23 cellular contexts compared by ENCODE assay signal in the genomic region with DNA sequence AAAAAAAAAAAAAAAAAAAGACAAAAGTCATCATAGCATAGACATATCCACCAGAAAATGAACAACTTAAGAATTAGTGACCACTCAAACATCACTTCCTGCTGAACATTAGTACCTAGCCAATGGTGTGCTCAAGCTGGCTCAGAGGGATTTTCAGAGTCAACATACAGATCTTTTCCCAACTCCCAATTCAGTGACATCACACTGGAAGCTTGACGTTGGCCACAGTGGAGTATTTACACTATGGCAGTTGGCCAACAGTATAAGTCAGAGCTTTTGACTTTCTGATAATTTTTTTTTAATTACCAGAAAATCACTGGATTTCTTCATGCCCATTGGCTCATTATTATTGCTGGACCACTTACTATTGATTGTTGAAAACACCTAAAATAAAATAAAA.
DNase-seq lines count a peak whose midpoint lies in the region; ATAC-seq, FAIRE-seq and TF ChIP-seq lines count a peak whose summit lies in the region.
"Had no signal": no experiment of that assay in that cellular context is flagged by ENCODE, and none has a peak within 500 bp of the region (broad histone marks: within the 10 kb centered on the region; RNA-seq: fewer than 3 reads in every experiment).

No MANE protein-coding gene starts in this region.

- intact Hi-C loops in left lung (cut with DNase I) (no loop called here), kidney (cut with DNase I) (no loop called here)

- H3K4me3 ChIP-seq in bronchial epithelial cell (ENCODE audit: low read depth, low read length) (no peak overlapping the region), left lung (no peak overlapping the region), kidney (ENCODE audit: low read length in 2 of 2) (no peak overlapping the region)
- H3K4me3 ChIP-seq: BLaER1, MG63, PC-9, SK-N-MC had no signal

- H3K36me3 ChIP-seq in bronchial epithelial cell (ENCODE audit: control insufficient read depth, insufficient read depth, low read length) (no peaks in the 10 kb centered on the region), left lung (no peaks in the 10 kb centered on the region), kidney (ENCODE audit: control insufficient read depth in 1 of 2, insufficient read depth in 2 of 2, low read length in 2 of 2) (no peaks in the 10 kb centered on the region)
- H3K36me3 ChIP-seq: BLaER1, MG63 had no signal

- TF ChIP-seq CTCF in bronchial epithelial cell (IDR thresholded peaks at IDR 0.05; ENCODE audit: insufficient read depth, low read length, severe bottlenecking), result no peak
- TF ChIP-seq CTCF in left lung (IDR thresholded peaks at IDR 0.05), result no peak
- TF ChIP-seq CTCF in kidney (IDR thresholded peaks at IDR 0.05; ENCODE audit: borderline replicate concordance, extremely low read depth, insufficient read depth), result no peak

- no peak for ATAC-seq in left lung
- ATAC-seq in HG02938 (IDR thresholded peaks at IDR 0.05; ENCODE audit: unreplicated experiment), result no peak
- ATAC-seq: T-helper 17 cell had no signal

- H3K27ac ChIP-seq in left lung, result no peak overlapping the region
- H3K27ac ChIP-seq in kidney (ENCODE audit: low read depth in 2 of 2, low read length in 2 of 2), result no peak overlapping the region
- H3K27ac ChIP-seq: BLaER1, PC-9, SK-N-MC had no signal

- no peak overlapping the region for H3K9ac ChIP-seq in kidney (ENCODE audit: low read length in 2 of 2)
- H3K9ac ChIP-seq: BLaER1 had no signal

- no peaks in the 10 kb centered on the region for H3K4me1 ChIP-seq in left lung
- H3K4me1 ChIP-seq in kidney (ENCODE audit: control insufficient read depth in 1 of 2, insufficient read depth in 1 of 2, low read depth in 1 of 2, low read length in 2 of 2), result no peaks in the 10 kb centered on the region
- H3K4me1 ChIP-seq: BLaER1 had no signal

- H3K27me3 ChIP-seq in bronchial epithelial cell (ENCODE audit: control insufficient read depth, insufficient read depth, low read length) (no peaks in the 10 kb centered on the region), left lung (no peaks in the 10 kb centered on the region)
- H3K27me3 ChIP-seq: BLaER1, MG63 had no signal

- no peak for FAIRE-seq in bronchial epithelial cell (lab: Jason Lieb, UNC)
- FAIRE-seq in kidney (lab: Jason Lieb, UNC), result no peak
- FAIRE-seq: A204.1, GM12892, GM19239, HTR-8/SVneo had no signal

- H3K9me3 ChIP-seq in left lung (peaks cover 0 to 2% of the 10 kb centered on the region in 2 donors), kidney (ENCODE audit: control insufficient read depth in 1 of 2, low read length in 2 of 2) (no peaks in the 10 kb centered on the region)
- H3K9me3 ChIP-seq: BLaER1 had no signal

- DNase-seq in DMS53 (lab: John Stamatoyannopoulos, UW), result peak; percentile 74
- DNase-seq in EL, result peak; percentile 12
- DNase-seq in NCI-H2029 treated with DMSO at 0.1 percent for 48 hours (lab: John Stamatoyannopoulos, UW), result peak; percentile 34
- DNase-seq in bronchial epithelial cell (ENCODE audit: low read depth), result peak; percentile 55
- DNase-seq in left lung, result no peak
- no peak for DNase-seq in kidney
- no peak for DNase-seq in NCI-H82 treated with DMSO at 0.1 percent for 48 hours (lab: John Stamatoyannopoulos, UW; ENCODE audit: unreplicated experiment)
- DNase-seq: CD4-positive, CD25-positive, alpha-beta regulatory T cell; DMS79; KBM-7; MG63; NCI-H2227 treated with DMSO at 0.1 percent for 48 hours; NCI-H526 treated with DMSO at 0.1 percent for 48 hours; PC-9; Right ventricle myocardium superior; T-helper 17 cell had no signal

Comparison
In these comparisons a context has a peak if more than half of its experiments do, and no peak if none do; other contexts are left out.
1. DNase-seq: peak in DMS53 (single experiment), EL (single experiment), NCI-H2029 treated with DMSO at 0.1 percent for 48 hours (single experiment) and bronchial epithelial cell (single experiment); none in left lung (0 of 2), kidney (single experiment) and NCI-H82 treated with DMSO at 0.1 percent for 48 hours (single experiment).